8 cellular contexts compared by ENCODE assay signal in genomic region chrX:72307646-72308051, GRCh38. TPM values are rescaled to one million over a fixed set of nuclear protein-coding genes. Genes with fewer than 3 reads are reported as not detected.
DNase-seq lines count a peak whose midpoint lies in the region; ATAC-seq and TF ChIP-seq lines count a peak whose summit lies in the region.

No MANE protein-coding gene starts in this region.

- peaks cover 43% of the 10 kb centered on the region for H3K27me3 Mint-ChIP-seq in activated CD4-positive, alpha-beta T cell treated with anti-CD3 and anti-CD28 coated beads for 36 hours
- H3K27me3 Mint-ChIP-seq in activated naive CD8-positive, alpha-beta T cell treated with anti-CD3 and anti-CD28 coated beads for 36 hours = peaks cover 67% of the 10 kb centered on the region

- H3K4me3 ChIP-seq in right lobe of liver (peak overlapping the region in 2 of 3 donors; percentile 46 to 55), stomach smooth muscle (ENCODE audit: low read length in 2 of 2) (peak overlapping the region; percentile 49 to 74)

- TF ChIP-seq POLR2A in right lobe of liver (IDR thresholded peaks at IDR 0.05) = no peak

- ATAC-seq in activated CD4-positive, alpha-beta T cell treated with anti-CD3 and anti-CD28 coated beads for 36 hours = no peak
- ATAC-seq in right lobe of liver = no peak
- ATAC-seq in HG03135 (IDR thresholded peaks at IDR 0.05; ENCODE audit: unreplicated experiment) = no peak

- H3K9me3 Mint-ChIP-seq in activated CD4-positive, alpha-beta T cell treated with anti-CD3 and anti-CD28 coated beads for 36 hours (ENCODE audit: low read depth) = no peaks in the 10 kb centered on the region
- no peaks in the 10 kb centered on the region for H3K9me3 Mint-ChIP-seq in activated naive CD8-positive, alpha-beta T cell treated with anti-CD3 and anti-CD28 coated beads for 36 hours

- POLR2A ChIA-PET in activated CD4-positive, alpha-beta T cell treated with anti-CD3 and anti-CD28 coated beads for 36 hours (lab: Charles Lee) = no interaction called here

- H3K4me1 ChIP-seq in right lobe of liver = peaks cover 0 to 13% (median 3%) of the 10 kb centered on the region in 4 donors
- peaks cover 37% of the 10 kb centered on the region for H3K4me1 ChIP-seq in stomach smooth muscle (ENCODE audit: control insufficient read depth, insufficient read depth, low read length)

- H3K27ac ChIP-seq in right lobe of liver = no peak overlapping the region
- H3K27ac ChIP-seq in stomach smooth muscle (ENCODE audit: low read length) = no peak overlapping the region

- peak overlapping the region in 1 of 2 donors; percentile 37 for H3K9ac ChIP-seq in stomach smooth muscle (ENCODE audit: low read length in 2 of 2)

- intact Hi-C loops in activated CD4-positive, alpha-beta T cell treated with anti-CD3 and anti-CD28 coated beads for 36 hours (cut with DNase I, micrococcal nuclease) = loop anchor here (2.0 to 10.0 kb wide), 2 partner anchors 31 to 237 kb away; partner anchors contain the start of gene RPS4X (in 1 of the 2)
- intact Hi-C loops in right lobe of liver (cut with DNase I) = no loop called here

- H3K27ac Mint-ChIP-seq in activated CD4-positive, alpha-beta T cell treated with anti-CD3 and anti-CD28 coated beads for 36 hours = no peak overlapping the region
- H3K27ac Mint-ChIP-seq in activated naive CD8-positive, alpha-beta T cell treated with anti-CD3 and anti-CD28 coated beads for 36 hours = no peak overlapping the region

- CTCF ChIA-PET in activated CD4-positive, alpha-beta T cell treated with anti-CD3 and anti-CD28 coated beads for 36 hours (lab: Charles Lee) = interaction anchor here (0.7 to 1.1 kb wide), 3 partner anchors 19 to 264 kb away, joined by 3 to 4 read pairs (median 3); partner anchors contain the start of gene RPS4X

- no peaks in the 10 kb centered on the region for H3K36me3 Mint-ChIP-seq in activated CD4-positive, alpha-beta T cell treated with anti-CD3 and anti-CD28 coated beads for 36 hours (ENCODE audit: low read depth)
- no peaks in the 10 kb centered on the region for H3K36me3 Mint-ChIP-seq in activated naive CD8-positive, alpha-beta T cell treated with anti-CD3 and anti-CD28 coated beads for 36 hours

- TF ChIP-seq CTCF in right lobe of liver (IDR thresholded peaks at IDR 0.05) = no peak

- H3K9me3 ChIP-seq in right lobe of liver (no peaks in the 10 kb centered on the region), stomach smooth muscle (ENCODE audit: control insufficient read depth in 2 of 2, low read length in 2 of 2) (no peaks in the 10 kb centered on the region)

- H3K36me3 ChIP-seq in right lobe of liver = no peaks in the 10 kb centered on the region
- H3K36me3 ChIP-seq in stomach smooth muscle (ENCODE audit: control insufficient read depth in 2 of 2, insufficient read depth in 2 of 2, low read length in 2 of 2) = no peaks in the 10 kb centered on the region

- peaks cover 0 to 5% of the 10 kb centered on the region in 2 donors for H3K27me3 ChIP-seq in right lobe of liver
- H3K27me3 ChIP-seq in stomach smooth muscle (ENCODE audit: control insufficient read depth in 1 of 2, insufficient read depth in 2 of 2, low read length in 2 of 2) = peaks cover 0 to 46% of the 10 kb centered on the region in 2 donors

- H3K4me1 Mint-ChIP-seq in activated CD4-positive, alpha-beta T cell treated with anti-CD3 and anti-CD28 coated beads for 36 hours = peaks cover 24% of the 10 kb centered on the region
- H3K4me1 Mint-ChIP-seq in activated naive CD8-positive, alpha-beta T cell treated with anti-CD3 and anti-CD28 coated beads for 36 hours = peaks cover 15% of the 10 kb centered on the region

- WGBS in right lobe of liver (ENCODE audit: insufficient coverage, low coverage, low lambda C conversion rate, missing lambda C conversion rate) = 28% methylated on average over 5 of the region's 17 CpGs

- DNase-seq in activated CD4-positive, alpha-beta T cell treated with anti-CD3 and anti-CD28 coated beads for 36 hours = no peak
- DNase-seq in activated CD4-positive, alpha-beta T cell treated with anti-CD3 and anti-CD28 coated beads, Interleukin-2, amount 50 U/mL, for 1 hour = no peak
- DNase-seq in activated naive CD8-positive, alpha-beta T cell treated with anti-CD3 and anti-CD28 coated beads for 36 hours = no peak
- DNase-seq in right lobe of liver (no peak), NCI-H1417 treated with DMSO at 0.1 percent for 48 hours (lab: John Stamatoyannopoulos, UW) (no peak)
- no peak for DNase-seq in stimulated activated CD4-positive, alpha-beta T cell treated with anti-CD3 and anti-CD28 coated beads, Interleukin-1b, Interleukin-23, amount 100 ng/mL, for 48 hours

- H3K4me3 Mint-ChIP-seq in activated CD4-positive, alpha-beta T cell treated with anti-CD3 and anti-CD28 coated beads for 36 hours = peak overlapping the region; percentile 32
- peak overlapping the region; percentile 10 for H3K4me3 Mint-ChIP-seq in activated naive CD8-positive, alpha-beta T cell treated with anti-CD3 and anti-CD28 coated beads for 36 hours

RNA-seq across cellular contexts. Expression of gene CITED1, which starts 1.9 kb away (rescaled TPM):
- total RNA-seq in activated CD4-positive, alpha-beta T cell treated with anti-CD3 and anti-CD28 coated beads for 36 hours = under 1 TPM in 1 of 2 experiments, not detected in 1; 0.25 TPM
- total RNA-seq in activated naive CD8-positive, alpha-beta T cell treated with anti-CD3 and anti-CD28 coated beads for 36 hours = not detected
- total RNA-seq in right lobe of liver = not detected

RNA-seq across cellular contexts. Expression of gene RPS4X, which starts 30.6 kb away (rescaled TPM):
- total RNA-seq in activated CD4-positive, alpha-beta T cell treated with anti-CD3 and anti-CD28 coated beads for 36 hours = 1,000 to 10,000 TPM; 1,128 to 1,307 TPM
- total RNA-seq in activated naive CD8-positive, alpha-beta T cell treated with anti-CD3 and anti-CD28 coated beads for 36 hours = 1,000 to 10,000 TPM; 1,252 to 1,255 TPM
- total RNA-seq in right lobe of liver = 100 to 1,000 TPM; 227 to 432 (median 340) TPM

Comparison
In these comparisons a context has a peak if more than half of its experiments do, and no peak if none do; other contexts are left out.
1. intact Hi-C loops: an anchor here in activated CD4-positive, alpha-beta T cell treated with anti-CD3 and anti-CD28 coated beads for 36 hours (2.0 to 10.0 kb wide); none called in right lobe of liver.